8 cellular contexts compared by ENCODE assay signal in the genomic region with DNA sequence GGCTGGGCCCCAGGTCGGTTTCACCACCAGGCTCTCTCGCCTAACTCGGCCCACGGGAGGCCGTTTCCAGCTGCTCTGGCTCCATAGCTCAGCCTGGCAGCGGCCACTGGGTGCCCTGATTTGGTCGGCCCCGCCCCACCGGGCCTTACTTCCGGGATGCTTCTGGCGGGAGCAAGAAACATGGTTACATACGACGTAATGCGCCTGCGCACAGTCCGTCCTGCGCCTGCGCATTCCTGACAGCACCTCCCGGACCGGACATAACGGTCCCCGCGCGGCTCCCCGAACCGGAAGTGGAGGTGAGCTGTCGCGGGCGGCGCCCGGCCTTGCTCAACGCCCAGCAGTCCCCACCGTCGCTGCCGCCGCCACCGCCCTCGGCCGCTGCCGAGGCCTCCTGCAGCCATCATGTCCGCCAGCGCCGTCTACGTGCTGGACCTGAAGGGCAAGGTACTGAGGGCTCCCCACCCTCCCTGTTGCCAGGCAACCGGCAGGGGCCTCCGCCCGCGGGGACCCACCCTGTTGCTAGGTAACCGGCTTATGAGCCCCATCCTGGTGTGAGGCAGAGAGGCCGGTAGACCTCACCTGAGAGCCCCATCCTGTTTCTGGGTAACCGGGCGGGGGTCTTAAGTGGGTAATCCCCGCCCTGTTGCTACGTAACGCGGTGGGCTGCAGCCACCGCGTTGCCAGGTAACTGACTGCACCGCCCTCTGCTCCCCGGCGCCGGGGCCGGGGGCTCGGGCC. TPM values are rescaled to one million over a fixed set of nuclear protein-coding genes. Genes with fewer than 3 reads are reported as not detected.
DNase-seq lines count a peak whose midpoint lies in the region; ATAC-seq, FAIRE-seq and TF ChIP-seq lines count a peak whose summit lies in the region.

A gene (plus strand): TSS at position 290 of the 741 bp plus-strand sequence. CDS start 116 bp downstream, at position 406.

- no peaks in the 10 kb centered on the region for H3K9me3 Mint-ChIP-seq in T-helper 1 cell treated with Interleukin-12 subunit alpha and Interleukin-12 subunit beta and Interleukin-4 antibody, amounts not matched to agents 30 μg/mL and 1 μg/mL, for 36 hours

- H3K27ac Mint-ChIP-seq in T-helper 1 cell treated with Interleukin-12 subunit alpha and Interleukin-12 subunit beta and Interleukin-4 antibody, amounts not matched to agents 30 μg/mL and 1 μg/mL, for 36 hours: peak within 1 kb of the TSS; percentile 93

- peaks cover 0 to 29% of the 10 kb centered on the region in 2 donors for H3K36me3 ChIP-seq in psoas muscle (ENCODE audit: insufficient read depth in 1 of 2, low read depth in 1 of 2)

- H3K4me1 Mint-ChIP-seq in T-helper 1 cell treated with Interleukin-12 subunit alpha and Interleukin-12 subunit beta and Interleukin-4 antibody, amounts not matched to agents 30 μg/mL and 1 μg/mL, for 36 hours (ENCODE audit: low read depth): peaks cover 37% of the 10 kb centered on the region

- intact Hi-C loops in left ventricle myocardium superior (cut with micrococcal nuclease) (no loop called here), psoas muscle (cut with DNase I) (loop anchor here in 1 of 2 donors (2.0 kb wide), 1 partner anchor 87 kb away; a partner anchor contains a TSS)

- H3K27me3 Mint-ChIP-seq in T-helper 1 cell treated with Interleukin-12 subunit alpha and Interleukin-12 subunit beta and Interleukin-4 antibody, amounts not matched to agents 30 μg/mL and 1 μg/mL, for 36 hours (ENCODE audit: low read depth): no peaks in the 10 kb centered on the region

- ATAC-seq in HG02884 (IDR thresholded peaks at IDR 0.05; ENCODE audit: unreplicated experiment) (peak; percentile 72), left ventricle myocardium superior (peak; percentile 97), psoas muscle (peak; percentile 94 to 97 (median 97))

- WGBS in psoas muscle, 3 donors: 0 to 1% (median 1%) methylated on average over 57 to 64 of the region's 64 CpGs

- H3K4me1 ChIP-seq in psoas muscle: peaks cover 27% of the 10 kb centered on the region

- H3K9me3 ChIP-seq in psoas muscle: no peaks in the 10 kb centered on the region

- H3K36me3 Mint-ChIP-seq in T-helper 1 cell treated with Interleukin-12 subunit alpha and Interleukin-12 subunit beta and Interleukin-4 antibody, amounts not matched to agents 30 μg/mL and 1 μg/mL, for 36 hours (ENCODE audit: low read depth): peaks cover 25% of the 10 kb centered on the region

- no peaks in the 10 kb centered on the region for H3K27me3 ChIP-seq in psoas muscle (ENCODE audit: insufficient read depth in 3 of 3, low read length in 2 of 3)

- H3K4me3 Mint-ChIP-seq in T-helper 1 cell treated with Interleukin-12 subunit alpha and Interleukin-12 subunit beta and Interleukin-4 antibody, amounts not matched to agents 30 μg/mL and 1 μg/mL, for 36 hours: peak within 1 kb of the TSS; percentile 92

- no peak for TF ChIP-seq CTCF in GM13977 (IDR thresholded peaks at IDR 0.05; ENCODE audit: extremely low read depth, insufficient read depth, missing control alignments)
- no peak for TF ChIP-seq CTCF in psoas muscle (IDR thresholded peaks at IDR 0.05)

- DNase-seq in GM13977 (ENCODE audit: low spot score) (peak; percentile 99), NCI-H1694 (lab: John Stamatoyannopoulos, UW) (peak; percentile 94), amygdala (lab: John Stamatoyannopoulos, UW) (peak; percentile 69 to 99 (median 94)), left ventricle myocardium superior (peak; percentile 100), psoas muscle (peak; percentile 99 to 100), urothelium cell line (ENCODE audit: low spot score) (peak; percentile 96)

- H3K27ac ChIP-seq in psoas muscle: peak within 1 kb of the TSS; percentile 89

- FAIRE-seq in urothelium cell line (lab: Jason Lieb, UNC): no peak

- peak within 1 kb of the TSS; percentile 100 for H3K4me3 ChIP-seq in psoas muscle

- in situ Hi-C loops in GM13977 (cut with MboI; ENCODE audit: low pct_unique_long_range_greater_than_20kb, low sequenced_read_pairs, unreplicated experiment): no loop called here

RNA-seq across cellular contexts. Expression of the gene that starts here (rescaled TPM):
- 39.1 TPM for total RNA-seq in left ventricle myocardium superior
- 10 to 100 TPM; 40.5 to 51.5 (median 45.2) TPM for total RNA-seq in psoas muscle
- polyA plus RNA-seq in psoas muscle: 100 to 1,000 TPM in 1 of 3 donors, 10 to 100 TPM in 2; 51.0 to 102 (median 57.7) TPM

Comparison
In these comparisons a context has a peak if more than half of its experiments do, and no peak if none do; other contexts are left out.
1. Peak in every context shown above with its lines: DNase-seq, ATAC-seq, H3K4me3 ChIP-seq and H3K27ac ChIP-seq.